ENCODE assay signal across 1 cellular context in the genomic region with DNA sequence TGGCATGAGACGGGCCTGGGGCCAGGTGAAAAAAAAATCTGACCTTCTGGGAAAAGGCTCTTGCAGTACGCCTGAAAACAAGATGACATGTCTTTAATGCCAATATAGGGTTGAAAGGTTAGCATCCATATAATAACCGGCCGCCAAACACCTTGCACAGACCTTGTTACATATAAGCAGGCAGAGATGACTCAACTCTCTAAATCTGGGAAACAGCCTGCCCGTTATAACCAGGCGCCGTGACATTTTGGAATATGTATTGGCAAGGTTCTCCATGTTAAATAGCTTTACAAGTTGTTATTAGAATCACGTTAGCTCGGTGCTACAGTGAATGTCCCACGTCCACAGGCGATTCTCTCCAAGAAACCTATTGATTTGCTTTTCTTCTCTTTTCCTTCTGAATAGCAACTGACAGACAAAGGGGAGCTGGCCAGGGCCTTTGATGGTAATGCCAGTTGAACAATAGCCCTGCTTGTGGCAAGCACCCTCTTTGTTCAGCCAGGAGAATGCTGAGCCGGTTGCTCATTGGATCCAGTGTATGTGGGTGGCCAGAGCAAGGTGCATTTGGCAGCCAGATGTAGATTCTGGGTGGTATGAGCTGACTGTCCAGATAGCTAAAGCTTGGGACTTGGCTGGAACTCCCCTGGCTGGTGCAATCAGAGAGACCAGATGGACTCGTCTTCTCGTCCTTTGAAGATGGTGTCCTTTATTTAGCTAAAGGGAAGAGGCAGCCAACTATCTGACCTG.
TF ChIP-seq lines count a peak whose summit lies in the region.

No MANE protein-coding gene starts in this region.

TF ChIP-seq in GM23338, 12 proteins besides CTCF, POLR2A, EP300 and RAD21 (continued from another document):
- TF ChIP-seq, protein P1, sequence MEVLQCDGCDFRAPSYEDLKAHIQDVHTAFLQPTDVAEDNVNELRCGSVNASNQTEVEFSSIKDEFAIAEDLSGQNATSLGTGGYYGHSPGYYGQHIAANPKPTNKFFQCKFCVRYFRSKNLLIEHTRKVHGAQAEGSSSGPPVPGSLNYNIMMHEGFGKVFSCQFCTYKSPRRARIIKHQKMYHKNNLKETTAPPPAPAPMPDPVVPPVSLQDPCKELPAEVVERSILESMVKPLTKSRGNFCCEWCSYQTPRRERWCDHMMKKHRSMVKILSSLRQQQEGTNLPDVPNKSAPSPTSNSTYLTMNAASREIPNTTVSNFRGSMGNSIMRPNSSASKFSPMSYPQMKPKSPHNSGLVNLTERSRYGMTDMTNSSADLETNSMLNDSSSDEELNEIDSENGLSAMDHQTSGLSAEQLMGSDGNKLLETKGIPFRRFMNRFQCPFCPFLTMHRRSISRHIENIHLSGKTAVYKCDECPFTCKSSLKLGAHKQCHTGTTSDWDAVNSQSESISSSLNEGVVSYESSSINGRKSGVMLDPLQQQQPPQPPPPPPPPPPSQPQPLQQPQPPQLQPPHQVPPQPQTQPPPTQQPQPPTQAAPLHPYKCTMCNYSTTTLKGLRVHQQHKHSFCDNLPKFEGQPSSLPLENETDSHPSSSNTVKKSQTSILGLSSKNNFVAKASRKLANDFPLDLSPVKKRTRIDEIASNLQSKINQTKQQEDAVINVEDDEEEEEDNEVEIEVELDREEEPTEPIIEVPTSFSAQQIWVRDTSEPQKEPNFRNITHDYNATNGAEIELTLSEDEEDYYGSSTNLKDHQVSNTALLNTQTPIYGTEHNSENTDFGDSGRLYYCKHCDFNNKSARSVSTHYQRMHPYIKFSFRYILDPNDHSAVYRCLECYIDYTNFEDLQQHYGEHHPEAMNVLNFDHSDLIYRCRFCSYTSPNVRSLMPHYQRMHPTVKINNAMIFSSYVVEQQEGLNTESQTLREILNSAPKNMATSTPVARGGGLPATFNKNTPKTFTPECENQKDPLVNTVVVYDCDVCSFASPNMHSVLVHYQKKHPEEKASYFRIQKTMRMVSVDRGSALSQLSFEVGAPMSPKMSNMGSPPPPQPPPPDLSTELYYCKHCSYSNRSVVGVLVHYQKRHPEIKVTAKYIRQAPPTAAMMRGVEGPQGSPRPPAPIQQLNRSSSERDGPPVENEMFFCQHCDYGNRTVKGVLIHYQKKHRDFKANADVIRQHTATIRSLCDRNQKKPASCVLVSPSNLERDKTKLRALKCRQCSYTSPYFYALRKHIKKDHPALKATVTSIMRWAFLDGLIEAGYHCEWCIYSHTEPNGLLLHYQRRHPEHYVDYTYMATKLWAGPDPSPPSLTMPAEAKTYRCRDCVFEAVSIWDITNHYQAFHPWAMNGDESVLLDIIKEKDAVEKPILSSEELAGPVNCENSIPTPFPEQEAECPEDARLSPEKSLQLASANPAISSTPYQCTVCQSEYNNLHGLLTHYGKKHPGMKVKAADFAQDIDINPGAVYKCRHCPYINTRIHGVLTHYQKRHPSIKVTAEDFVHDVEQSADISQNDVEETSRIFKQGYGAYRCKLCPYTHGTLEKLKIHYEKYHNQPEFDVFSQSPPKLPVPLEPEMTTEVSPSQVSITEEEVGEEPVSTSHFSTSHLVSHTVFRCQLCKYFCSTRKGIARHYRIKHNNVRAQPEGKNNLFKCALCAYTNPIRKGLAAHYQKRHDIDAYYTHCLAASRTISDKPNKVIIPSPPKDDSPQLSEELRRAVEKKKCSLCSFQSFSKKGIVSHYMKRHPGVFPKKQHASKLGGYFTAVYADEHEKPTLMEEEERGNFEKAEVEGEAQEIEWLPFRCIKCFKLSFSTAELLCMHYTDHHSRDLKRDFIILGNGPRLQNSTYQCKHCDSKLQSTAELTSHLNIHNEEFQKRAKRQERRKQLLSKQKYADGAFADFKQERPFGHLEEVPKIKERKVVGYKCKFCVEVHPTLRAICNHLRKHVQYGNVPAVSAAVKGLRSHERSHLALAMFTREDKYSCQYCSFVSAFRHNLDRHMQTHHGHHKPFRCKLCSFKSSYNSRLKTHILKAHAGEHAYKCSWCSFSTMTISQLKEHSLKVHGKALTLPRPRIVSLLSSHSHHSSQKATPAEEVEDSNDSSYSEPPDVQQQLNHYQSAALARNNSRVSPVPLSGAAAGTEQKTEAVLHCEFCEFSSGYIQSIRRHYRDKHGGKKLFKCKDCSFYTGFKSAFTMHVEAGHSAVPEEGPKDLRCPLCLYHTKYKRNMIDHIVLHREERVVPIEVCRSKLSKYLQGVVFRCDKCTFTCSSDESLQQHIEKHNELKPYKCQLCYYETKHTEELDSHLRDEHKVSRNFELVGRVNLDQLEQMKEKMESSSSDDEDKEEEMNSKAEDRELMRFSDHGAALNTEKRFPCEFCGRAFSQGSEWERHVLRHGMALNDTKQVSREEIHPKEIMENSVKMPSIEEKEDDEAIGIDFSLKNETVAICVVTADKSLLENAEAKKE (CRISPR knock-in tag; IDR thresholded peaks at IDR 0.05), result peak; percentile 90
- TF ChIP-seq, protein P2, sequence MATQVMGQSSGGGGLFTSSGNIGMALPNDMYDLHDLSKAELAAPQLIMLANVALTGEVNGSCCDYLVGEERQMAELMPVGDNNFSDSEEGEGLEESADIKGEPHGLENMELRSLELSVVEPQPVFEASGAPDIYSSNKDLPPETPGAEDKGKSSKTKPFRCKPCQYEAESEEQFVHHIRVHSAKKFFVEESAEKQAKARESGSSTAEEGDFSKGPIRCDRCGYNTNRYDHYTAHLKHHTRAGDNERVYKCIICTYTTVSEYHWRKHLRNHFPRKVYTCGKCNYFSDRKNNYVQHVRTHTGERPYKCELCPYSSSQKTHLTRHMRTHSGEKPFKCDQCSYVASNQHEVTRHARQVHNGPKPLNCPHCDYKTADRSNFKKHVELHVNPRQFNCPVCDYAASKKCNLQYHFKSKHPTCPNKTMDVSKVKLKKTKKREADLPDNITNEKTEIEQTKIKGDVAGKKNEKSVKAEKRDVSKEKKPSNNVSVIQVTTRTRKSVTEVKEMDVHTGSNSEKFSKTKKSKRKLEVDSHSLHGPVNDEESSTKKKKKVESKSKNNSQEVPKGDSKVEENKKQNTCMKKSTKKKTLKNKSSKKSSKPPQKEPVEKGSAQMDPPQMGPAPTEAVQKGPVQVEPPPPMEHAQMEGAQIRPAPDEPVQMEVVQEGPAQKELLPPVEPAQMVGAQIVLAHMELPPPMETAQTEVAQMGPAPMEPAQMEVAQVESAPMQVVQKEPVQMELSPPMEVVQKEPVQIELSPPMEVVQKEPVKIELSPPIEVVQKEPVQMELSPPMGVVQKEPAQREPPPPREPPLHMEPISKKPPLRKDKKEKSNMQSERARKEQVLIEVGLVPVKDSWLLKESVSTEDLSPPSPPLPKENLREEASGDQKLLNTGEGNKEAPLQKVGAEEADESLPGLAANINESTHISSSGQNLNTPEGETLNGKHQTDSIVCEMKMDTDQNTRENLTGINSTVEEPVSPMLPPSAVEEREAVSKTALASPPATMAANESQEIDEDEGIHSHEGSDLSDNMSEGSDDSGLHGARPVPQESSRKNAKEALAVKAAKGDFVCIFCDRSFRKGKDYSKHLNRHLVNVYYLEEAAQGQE (IDR thresholded peaks at IDR 0.05; ENCODE audit: unreplicated experiment), result no peak
- TF ChIP-seq ETS1 (IDR thresholded peaks at IDR 0.05), result no peak
- TF ChIP-seq NANOG (IDR thresholded peaks at IDR 0.05; ENCODE audit: borderline replicate concordance), result no peak; the same call in 1 of the 2 replicates
- TF ChIP-seq STAT1 (IDR thresholded peaks at IDR 0.05; ENCODE audit: unreplicated experiment), result no peak
- no peak for TF ChIP-seq EZH2 (IDR thresholded peaks at IDR 0.05; ENCODE audit: low read depth, unreplicated experiment)
